Comparison of ENCODE assay signal across 15 cellular contexts in the genomic region with DNA sequence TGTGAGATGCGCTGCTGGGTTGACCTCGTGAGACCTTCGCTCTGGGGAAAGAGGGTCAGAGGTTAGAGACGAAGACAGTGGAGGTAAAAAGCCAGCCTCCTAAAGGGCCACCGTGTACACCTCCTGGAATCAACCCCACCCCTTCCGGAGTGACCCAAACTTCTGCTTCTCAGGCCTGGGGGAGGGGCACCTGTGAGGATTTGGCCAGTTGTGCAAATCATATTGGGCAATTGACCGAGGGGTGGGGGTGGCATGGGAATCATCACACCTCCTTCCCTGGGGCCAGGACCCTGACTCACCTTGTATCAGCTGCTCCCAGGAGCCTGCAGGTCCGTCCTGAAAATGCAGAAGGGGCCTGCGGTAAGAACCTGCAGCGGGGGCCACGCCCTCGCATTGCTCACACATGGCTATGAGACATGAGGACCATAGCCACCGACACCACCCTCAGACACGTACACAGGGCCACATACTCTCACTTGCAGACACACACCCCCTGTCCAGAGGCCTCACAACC. TPM values are rescaled to one million over a fixed set of nuclear protein-coding genes. Genes with fewer than 3 reads are reported as not detected.
DNase-seq lines count a peak whose midpoint lies in the region; ATAC-seq and TF ChIP-seq lines count a peak whose summit lies in the region.
"Had no signal": no experiment of that assay in that cellular context is flagged by ENCODE, and none has a peak within 500 bp of the region (broad histone marks: within the 10 kb centered on the region; RNA-seq: fewer than 3 reads in every experiment).

No MANE protein-coding gene starts in this region.

- peak overlapping the region; percentile 57 for H3K27ac Mint-ChIP-seq in activated naive CD8-positive, alpha-beta T cell treated with anti-CD3 and anti-CD28 coated beads, Interleukin-2, amount 10 ng/mL, durations not matched to agents 7 days and 5 days

- TF ChIP-seq CTCF in psoas muscle (IDR thresholded peaks at IDR 0.05): no peak

- H3K9me3 Mint-ChIP-seq in activated naive CD8-positive, alpha-beta T cell treated with anti-CD3 and anti-CD28 coated beads, Interleukin-2, amount 10 ng/mL, durations not matched to agents 7 days and 5 days: peaks cover 3% of the 10 kb centered on the region

- peaks cover 32% of the 10 kb centered on the region for H3K36me3 Mint-ChIP-seq in activated naive CD8-positive, alpha-beta T cell treated with anti-CD3 and anti-CD28 coated beads, Interleukin-2, amount 10 ng/mL, durations not matched to agents 7 days and 5 days

- H3K4me3 Mint-ChIP-seq in activated naive CD8-positive, alpha-beta T cell treated with anti-CD3 and anti-CD28 coated beads, Interleukin-2, amount 10 ng/mL, durations not matched to agents 7 days and 5 days: peak overlapping the region; percentile 73

- no peaks in the 10 kb centered on the region for H3K9me3 ChIP-seq in psoas muscle

- H3K27ac ChIP-seq in psoas muscle: no peak overlapping the region

- H3K36me3 ChIP-seq in psoas muscle (ENCODE audit: insufficient read depth in 1 of 2, low read depth in 1 of 2): no peaks in the 10 kb centered on the region

- H3K4me1 ChIP-seq in psoas muscle: no peaks in the 10 kb centered on the region

- 73 to 79% (median 78%) methylated on average over 14 of the region's 14 CpGs for WGBS in psoas muscle, 3 donors

- peak; percentile 47 for DNase-seq in activated T-cell treated with anti-CD3 and anti-CD28 coated beads for 48 hours (ENCODE audit: low read depth)
- DNase-seq in activated T-cell treated with anti-CD3 and anti-CD28 coated beads for 4 hours: no peak
- DNase-seq in SKM-1 treated with dmso at 0.1 percent for 144 hours (lab: John Stamatoyannopoulos, UW; ENCODE audit: unreplicated experiment): peak; percentile 82
- no peak for DNase-seq in activated naive CD8-positive, alpha-beta T cell treated with anti-CD3 and anti-CD28 coated beads, Interleukin-2, amount 10 ng/mL, durations not matched to agents 7 days and 5 days
- DNase-seq in stimulated activated CD4-positive, alpha-beta T cell treated with anti-CD3 and anti-CD28 coated beads, Interleukin-4, amount 100 ng/mL, for 24 hours: peak; percentile 43
- no peak for DNase-seq in 8988T
- no peak for DNase-seq in psoas muscle
- DNase-seq: hippocampal formation, mesenchymal stem cell, NCI-H1048, NCI-H510A treated with DMSO at 0.1 percent for 48 hours had no signal

- intact Hi-C loops in psoas muscle (cut with DNase I): no loop called here

- H3K27me3 Mint-ChIP-seq in activated naive CD8-positive, alpha-beta T cell treated with anti-CD3 and anti-CD28 coated beads, Interleukin-2, amount 10 ng/mL, durations not matched to agents 7 days and 5 days: no peaks in the 10 kb centered on the region

- peaks cover 20% of the 10 kb centered on the region for H3K4me1 Mint-ChIP-seq in activated naive CD8-positive, alpha-beta T cell treated with anti-CD3 and anti-CD28 coated beads, Interleukin-2, amount 10 ng/mL, durations not matched to agents 7 days and 5 days

- POLR2A ChIA-PET in activated naive CD8-positive, alpha-beta T cell treated with anti-CD3 and anti-CD28 coated beads, Interleukin-2, amount 10 ng/mL, durations not matched to agents 7 days and 5 days (lab: Charles Lee): no interaction called here

- ATAC-seq in activated naive CD8-positive, alpha-beta T cell treated with anti-CD3 and anti-CD28 coated beads, Interleukin-2, amount 10 ng/mL, durations not matched to agents 7 days and 5 days (ENCODE audit: low read depth): no peak
- ATAC-seq in GM18868 (IDR thresholded peaks at IDR 0.05; ENCODE audit: unreplicated experiment) (no peak), psoas muscle (no peak)

- H3K27me3 ChIP-seq in psoas muscle (ENCODE audit: insufficient read depth in 3 of 3, low read length in 2 of 3): peaks cover 0 to 2% (median 0%) of the 10 kb centered on the region in 3 donors

- no peak overlapping the region for H3K4me3 ChIP-seq in psoas muscle

RNA-seq across cellular contexts. Expression of a gene that starts 2.8 kb away (rescaled TPM):
- 10 to 100 TPM; 30.7 to 33.4 TPM for total RNA-seq in activated naive CD8-positive, alpha-beta T cell treated with anti-CD3 and anti-CD28 coated beads, Interleukin-2, amount 10 ng/mL, durations not matched to agents 7 days and 5 days
- under 1 TPM in 3 of 4 donors, not detected in 1; 0.06 to 0.81 (median 0.27) TPM for total RNA-seq in psoas muscle
- under 1 TPM; 0.01 to 0.34 (median 0.09) TPM for polyA plus RNA-seq in psoas muscle
- total RNA-seq: epithelial cell of proximal tubule, pulmonary artery endothelial cell, SK-MEL-5 had no signal

RNA-seq across cellular contexts. Expression of a gene that starts 53.3 kb away (rescaled TPM):
- 1 to 10 TPM; 2.0 to 2.1 TPM for total RNA-seq in activated naive CD8-positive, alpha-beta T cell treated with anti-CD3 and anti-CD28 coated beads, Interleukin-2, amount 10 ng/mL, durations not matched to agents 7 days and 5 days
- 100 to 1,000 TPM in 2 of 4 donors, 10 to 100 TPM in 2; 78.6 to 120 (median 94.9) TPM for total RNA-seq in psoas muscle
- polyA plus RNA-seq in psoas muscle: 10 to 100 TPM; 37.7 to 88.8 (median 72.7) TPM
- total RNA-seq: SK-MEL-5 had no signal

Comparison
In these comparisons a context has a peak if more than half of its experiments do, and no peak if none do; other contexts are left out.
1. DNase-seq: peak in activated T-cell treated with anti-CD3 and anti-CD28 coated beads for 48 hours (single experiment), SKM-1 treated with dmso at 0.1 percent for 144 hours (single experiment) and stimulated activated CD4-positive, alpha-beta T cell treated with anti-CD3 and anti-CD28 coated beads, Interleukin-4, amount 100 ng/mL, for 24 hours (single experiment); none in activated T-cell treated with anti-CD3 and anti-CD28 coated beads for 4 hours (single experiment), activated naive CD8-positive, alpha-beta T cell treated with anti-CD3 and anti-CD28 coated beads, Interleukin-2, amount 10 ng/mL, durations not matched to agents 7 days and 5 days (single experiment), 8988T (single experiment) and psoas muscle (0 of 2).
2. RNA of a gene that starts 2.8 kb away (total RNA-seq): 30.7 to 33.4 TPM in activated naive CD8-positive, alpha-beta T cell treated with anti-CD3 and anti-CD28 coated beads, Interleukin-2, amount 10 ng/mL, durations not matched to agents 7 days and 5 days; 0.06 to 0.81 TPM in psoas muscle; every median in the first group is over 10 times any median in the second.
3. RNA of a gene that starts 53.3 kb away (total RNA-seq): 78.6 to 120 TPM in psoas muscle; 2.0 to 2.1 TPM in activated naive CD8-positive, alpha-beta T cell treated with anti-CD3 and anti-CD28 coated beads, Interleukin-2, amount 10 ng/mL, durations not matched to agents 7 days and 5 days; every median in the first group is over 10 times any median in the second.